Comparison of ENCODE assay signal across 1 cellular context in genomic region chr6:158816329-158816728, GRCh38.
TF ChIP-seq lines count a peak whose summit lies in the region.

No MANE protein-coding gene starts in this region.

TF ChIP-seq in GM23338, 12 proteins besides CTCF, POLR2A, EP300 and RAD21 (continued from another document):
- TF ChIP-seq, protein P1, sequence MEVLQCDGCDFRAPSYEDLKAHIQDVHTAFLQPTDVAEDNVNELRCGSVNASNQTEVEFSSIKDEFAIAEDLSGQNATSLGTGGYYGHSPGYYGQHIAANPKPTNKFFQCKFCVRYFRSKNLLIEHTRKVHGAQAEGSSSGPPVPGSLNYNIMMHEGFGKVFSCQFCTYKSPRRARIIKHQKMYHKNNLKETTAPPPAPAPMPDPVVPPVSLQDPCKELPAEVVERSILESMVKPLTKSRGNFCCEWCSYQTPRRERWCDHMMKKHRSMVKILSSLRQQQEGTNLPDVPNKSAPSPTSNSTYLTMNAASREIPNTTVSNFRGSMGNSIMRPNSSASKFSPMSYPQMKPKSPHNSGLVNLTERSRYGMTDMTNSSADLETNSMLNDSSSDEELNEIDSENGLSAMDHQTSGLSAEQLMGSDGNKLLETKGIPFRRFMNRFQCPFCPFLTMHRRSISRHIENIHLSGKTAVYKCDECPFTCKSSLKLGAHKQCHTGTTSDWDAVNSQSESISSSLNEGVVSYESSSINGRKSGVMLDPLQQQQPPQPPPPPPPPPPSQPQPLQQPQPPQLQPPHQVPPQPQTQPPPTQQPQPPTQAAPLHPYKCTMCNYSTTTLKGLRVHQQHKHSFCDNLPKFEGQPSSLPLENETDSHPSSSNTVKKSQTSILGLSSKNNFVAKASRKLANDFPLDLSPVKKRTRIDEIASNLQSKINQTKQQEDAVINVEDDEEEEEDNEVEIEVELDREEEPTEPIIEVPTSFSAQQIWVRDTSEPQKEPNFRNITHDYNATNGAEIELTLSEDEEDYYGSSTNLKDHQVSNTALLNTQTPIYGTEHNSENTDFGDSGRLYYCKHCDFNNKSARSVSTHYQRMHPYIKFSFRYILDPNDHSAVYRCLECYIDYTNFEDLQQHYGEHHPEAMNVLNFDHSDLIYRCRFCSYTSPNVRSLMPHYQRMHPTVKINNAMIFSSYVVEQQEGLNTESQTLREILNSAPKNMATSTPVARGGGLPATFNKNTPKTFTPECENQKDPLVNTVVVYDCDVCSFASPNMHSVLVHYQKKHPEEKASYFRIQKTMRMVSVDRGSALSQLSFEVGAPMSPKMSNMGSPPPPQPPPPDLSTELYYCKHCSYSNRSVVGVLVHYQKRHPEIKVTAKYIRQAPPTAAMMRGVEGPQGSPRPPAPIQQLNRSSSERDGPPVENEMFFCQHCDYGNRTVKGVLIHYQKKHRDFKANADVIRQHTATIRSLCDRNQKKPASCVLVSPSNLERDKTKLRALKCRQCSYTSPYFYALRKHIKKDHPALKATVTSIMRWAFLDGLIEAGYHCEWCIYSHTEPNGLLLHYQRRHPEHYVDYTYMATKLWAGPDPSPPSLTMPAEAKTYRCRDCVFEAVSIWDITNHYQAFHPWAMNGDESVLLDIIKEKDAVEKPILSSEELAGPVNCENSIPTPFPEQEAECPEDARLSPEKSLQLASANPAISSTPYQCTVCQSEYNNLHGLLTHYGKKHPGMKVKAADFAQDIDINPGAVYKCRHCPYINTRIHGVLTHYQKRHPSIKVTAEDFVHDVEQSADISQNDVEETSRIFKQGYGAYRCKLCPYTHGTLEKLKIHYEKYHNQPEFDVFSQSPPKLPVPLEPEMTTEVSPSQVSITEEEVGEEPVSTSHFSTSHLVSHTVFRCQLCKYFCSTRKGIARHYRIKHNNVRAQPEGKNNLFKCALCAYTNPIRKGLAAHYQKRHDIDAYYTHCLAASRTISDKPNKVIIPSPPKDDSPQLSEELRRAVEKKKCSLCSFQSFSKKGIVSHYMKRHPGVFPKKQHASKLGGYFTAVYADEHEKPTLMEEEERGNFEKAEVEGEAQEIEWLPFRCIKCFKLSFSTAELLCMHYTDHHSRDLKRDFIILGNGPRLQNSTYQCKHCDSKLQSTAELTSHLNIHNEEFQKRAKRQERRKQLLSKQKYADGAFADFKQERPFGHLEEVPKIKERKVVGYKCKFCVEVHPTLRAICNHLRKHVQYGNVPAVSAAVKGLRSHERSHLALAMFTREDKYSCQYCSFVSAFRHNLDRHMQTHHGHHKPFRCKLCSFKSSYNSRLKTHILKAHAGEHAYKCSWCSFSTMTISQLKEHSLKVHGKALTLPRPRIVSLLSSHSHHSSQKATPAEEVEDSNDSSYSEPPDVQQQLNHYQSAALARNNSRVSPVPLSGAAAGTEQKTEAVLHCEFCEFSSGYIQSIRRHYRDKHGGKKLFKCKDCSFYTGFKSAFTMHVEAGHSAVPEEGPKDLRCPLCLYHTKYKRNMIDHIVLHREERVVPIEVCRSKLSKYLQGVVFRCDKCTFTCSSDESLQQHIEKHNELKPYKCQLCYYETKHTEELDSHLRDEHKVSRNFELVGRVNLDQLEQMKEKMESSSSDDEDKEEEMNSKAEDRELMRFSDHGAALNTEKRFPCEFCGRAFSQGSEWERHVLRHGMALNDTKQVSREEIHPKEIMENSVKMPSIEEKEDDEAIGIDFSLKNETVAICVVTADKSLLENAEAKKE (CRISPR knock-in tag; IDR thresholded peaks at IDR 0.05), result no peak
- TF ChIP-seq POLR2AphosphoS5 (IDR thresholded peaks at IDR 0.05; ENCODE audit: low read depth) (no peak), ZNF331 (CRISPR knock-in tag; IDR thresholded peaks at IDR 0.05; ENCODE audit: low read depth) (no peak), ZNF114 (CRISPR knock-in tag; IDR thresholded peaks at IDR 0.05) (no peak), JUNB (IDR thresholded peaks at IDR 0.05; ENCODE audit: unreplicated experiment) (no peak), EZH2 (IDR thresholded peaks at IDR 0.05; ENCODE audit: low read depth, unreplicated experiment) (no peak), NANOG (IDR thresholded peaks at IDR 0.05; ENCODE audit: borderline replicate concordance) (no peak)
